8 cellular contexts compared by ENCODE assay signal in the genomic region with DNA sequence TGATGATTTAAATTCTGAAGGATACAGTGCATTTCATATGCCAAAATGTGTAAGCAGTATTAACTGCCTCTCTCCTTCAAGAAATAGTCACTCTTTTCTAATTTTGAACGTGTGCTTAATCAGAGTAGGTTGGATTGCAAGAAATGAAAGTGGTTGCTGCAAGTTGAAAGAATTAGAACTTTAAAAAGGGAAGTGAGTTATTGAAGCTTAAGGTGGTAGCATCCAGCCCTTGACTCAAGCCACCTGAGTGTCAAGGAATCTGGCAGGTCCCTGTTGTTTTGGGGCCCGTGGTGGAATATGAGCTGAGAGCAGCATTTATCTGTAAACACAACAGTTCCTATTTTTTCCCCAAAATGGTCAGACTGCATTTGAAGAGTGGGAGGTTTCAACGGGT.
DNase-seq lines count a peak whose midpoint lies in the region; ATAC-seq lines count a peak whose summit lies in the region.

No MANE protein-coding gene starts in this region.

- peak overlapping the region; percentile 92 for H3K27ac Mint-ChIP-seq in central memory CD8-positive, alpha-beta T cell (ENCODE audit: low read depth)

- no peak for DNase-seq in central memory CD8-positive, alpha-beta T cell (ENCODE audit: low spot score in 2 of 2)
- no peak for DNase-seq in skeletal muscle cell (ENCODE audit: low read depth)
- DNase-seq in NCI-H446 treated with DMSO at 0.1 percent for 48 hours (lab: John Stamatoyannopoulos, UW): no peak
- no peak for DNase-seq in nucleus accumbens (lab: John Stamatoyannopoulos, UW)

- no peaks in the 10 kb centered on the region for H3K27me3 Mint-ChIP-seq in central memory CD8-positive, alpha-beta T cell

- peak overlapping the region; percentile 86 for H3K4me3 ChIP-seq in skeletal muscle cell (ENCODE audit: low read depth, low read length)

- peaks cover 47% of the 10 kb centered on the region for H3K4me1 Mint-ChIP-seq in central memory CD8-positive, alpha-beta T cell

- H3K36me3 Mint-ChIP-seq in central memory CD8-positive, alpha-beta T cell (ENCODE audit: insufficient read depth): peaks cover 27% of the 10 kb centered on the region

- ATAC-seq in GM18868 (IDR thresholded peaks at IDR 0.05; ENCODE audit: unreplicated experiment): peak; percentile 36
- ATAC-seq in HG03460 (IDR thresholded peaks at IDR 0.05; ENCODE audit: unreplicated experiment): peak; percentile 13
- ATAC-seq in central memory CD8-positive, alpha-beta T cell (replicated peaks; ENCODE audit: extremely low read depth, poor library complexity, severe bottlenecking): no peak
- no peak for ATAC-seq in activated CD4-positive, CD25-positive, alpha-beta regulatory T cell treated with anti-CD3 and anti-CD28 coated beads, Interleukin-2, amount 50 U/mL, for 24 hours
- ATAC-seq in GM21737 (IDR thresholded peaks at IDR 0.05; ENCODE audit: unreplicated experiment): no peak

- H3K9me3 Mint-ChIP-seq in central memory CD8-positive, alpha-beta T cell: no peaks in the 10 kb centered on the region

- H3K4me3 Mint-ChIP-seq in central memory CD8-positive, alpha-beta T cell: peak overlapping the region; percentile 95

Comparison
In these comparisons a context has a peak if more than half of its experiments do, and no peak if none do; other contexts are left out.
1. ATAC-seq: peak in GM18868 (single experiment) and HG03460 (single experiment); none in central memory CD8-positive, alpha-beta T cell (single experiment), activated CD4-positive, CD25-positive, alpha-beta regulatory T cell treated with anti-CD3 and anti-CD28 coated beads, Interleukin-2, amount 50 U/mL, for 24 hours (0 of 2) and GM21737 (single experiment).